In the genomic region with DNA sequence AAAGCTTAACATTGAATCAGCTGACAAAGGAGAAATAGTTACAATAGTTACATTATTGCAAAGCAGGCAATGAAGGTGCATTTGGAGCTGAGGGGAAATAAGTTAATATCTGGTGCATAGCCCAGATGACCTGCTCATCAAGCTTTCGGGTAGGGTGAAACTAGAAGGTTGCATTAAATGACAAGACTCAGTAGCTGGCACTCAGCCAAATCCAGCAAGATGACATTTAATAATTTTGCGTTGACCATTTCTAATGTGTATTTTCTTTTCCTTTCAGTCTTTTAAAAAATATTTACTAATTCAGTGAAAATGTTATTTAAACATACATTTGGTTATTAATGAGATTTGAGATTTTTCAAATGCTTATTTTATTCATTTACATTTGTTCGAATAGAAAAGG, we compare ENCODE assay signal across 17 cellular contexts.
DNase-seq lines count a peak whose midpoint lies in the region; ATAC-seq and TF ChIP-seq lines count a peak whose summit lies in the region.
"Had no signal": no experiment of that assay in that cellular context is flagged by ENCODE, and none has a peak within 500 bp of the region (broad histone marks: within the 10 kb centered on the region; RNA-seq: fewer than 3 reads in every experiment).

No MANE protein-coding gene starts in this region.

- peaks cover 49% of the 10 kb centered on the region for H3K4me1 ChIP-seq in mammary epithelial cell (ENCODE audit: insufficient read depth, low read length)

- no peak overlapping the region for H2AFZ ChIP-seq in mammary epithelial cell (ENCODE audit: low read depth, low read length)

- dilution Hi-C loops in mammary epithelial cell (cut with HindIII; ENCODE audit: low sequenced_read_pairs): no loop called here

- WGBS in mammary epithelial cell (ENCODE audit: low coverage, missing lambda C conversion rate): 33% methylated on average over 3 of the region's 3 CpGs

- no TSS peak for BruUV-seq in mammary epithelial cell (replicated peaks; lab: Mats Ljungman, UMichigan)

- ATAC-seq in GM18868 (IDR thresholded peaks at IDR 0.05; ENCODE audit: unreplicated experiment): no peak
- ATAC-seq in GM21390 (IDR thresholded peaks at IDR 0.05; ENCODE audit: unreplicated experiment): no peak
- no peak for ATAC-seq in GM18858 (IDR thresholded peaks at IDR 0.05; ENCODE audit: unreplicated experiment)
- ATAC-seq in HG02884 (IDR thresholded peaks at IDR 0.05; ENCODE audit: unreplicated experiment): no peak
- ATAC-seq: naive thymus-derived CD8-positive, alpha-beta T cell had no signal

- H3K27ac ChIP-seq in AG04450 (ENCODE audit: low read depth, low read length) (peak overlapping the region; percentile 3), mammary epithelial cell (ENCODE audit: insufficient read depth, low read depth, low read length) (peak overlapping the region; percentile 97)

- H3K36me3 ChIP-seq in mammary epithelial cell (ENCODE audit: insufficient read depth, low read length): no peaks in the 10 kb centered on the region

- H3K4me2 ChIP-seq in mammary epithelial cell (ENCODE audit: insufficient read depth, low read depth, low read length): peak overlapping the region; percentile 22

- no peak for DNase-seq in AG04450 (ENCODE audit: low read depth, low spot score)
- peak; percentile 6 for DNase-seq in LHCN-M2 (ENCODE audit: low read depth)
- no peak for DNase-seq in mammary epithelial cell
- DNase-seq in myocyte (ENCODE audit: low read depth): peak; percentile 6
- DNase-seq: activated CD4-positive, alpha-beta T cell treated with anti-CD3 and anti-CD28 coated beads, Interleukin-2, amount 50 U/mL, for 48 hours; activated CD4-positive, CD25-positive, alpha-beta regulatory T cell; activated naive CD8-positive, alpha-beta T cell treated with anti-CD3 and anti-CD28 coated beads for 36 hours; CD4-positive, alpha-beta memory T cell; effector CD4-positive, alpha-beta T cell; naive thymus-derived CD8-positive, alpha-beta T cell; NCI-H2081 treated with DMSO at 0.1 percent for 48 hours; NCI-H524; substantia nigra had no signal

- H3K27me3 ChIP-seq in AG04450 (ENCODE audit: control insufficient read depth, insufficient read depth, low read length): no peaks in the 10 kb centered on the region
- H3K27me3 ChIP-seq in mammary epithelial cell (ENCODE audit: insufficient read depth, low read length): no peaks in the 10 kb centered on the region

- in situ Hi-C loops in mammary epithelial cell (cut with MboI; ENCODE audit: low sequenced_read_pairs in 2 of 2): no loop called here

- H3K9me3 ChIP-seq in AG04450 (ENCODE audit: control insufficient read depth, insufficient read depth, low read length) (peaks cover 3% of the 10 kb centered on the region; the same call in 1 of the 2 replicates), mammary epithelial cell (replicated peaks; ENCODE audit: insufficient read depth, low read length) (peaks cover 8% of the 10 kb centered on the region)

- POLR2A ChIA-PET in AG04450 (lab: Yijun Ruan, JAX): interaction anchor here (0.6 kb wide), 1 partner anchor 698 kb away, joined by 4 read pairs; no protein-coding TSS in a partner anchor

- intact Hi-C loops in mammary epithelial cell (cut with micrococcal nuclease): no loop called here

- TF ChIP-seq CTCF in AG04450 (IDR thresholded peaks at IDR 0.05; ENCODE audit: low read depth, low read length) (no peak), mammary epithelial cell (conservative IDR thresholded peaks at IDR 0.05 in 1 of 2, IDR thresholded peaks at IDR 0.05 in 1 of 2; ENCODE audit: extremely low read depth in 1 of 2, insufficient read depth in 1 of 2, low read depth in 1 of 2, low read length in 2 of 2) (no peak)

- no peaks in the 10 kb centered on the region for H3K79me2 ChIP-seq in mammary epithelial cell (ENCODE audit: insufficient read depth, low read length)

- peak overlapping the region; percentile 21 for H3K9ac ChIP-seq in mammary epithelial cell (ENCODE audit: insufficient read depth, low read length)

- no peaks in the 10 kb centered on the region for H4K20me1 ChIP-seq in mammary epithelial cell (ENCODE audit: insufficient read depth, low read length)

- CTCF ChIA-PET in AG04450 (lab: Charles Lee): no interaction called here
- CTCF ChIA-PET in mammary epithelial cell (lab: Charles Lee; ENCODE audit: low non-redundant PET): interaction anchor here (0.7 to 0.9 kb wide), 3 partner anchors 93 to 1269 kb away, joined by 3 to 18 read pairs (median 4); no protein-coding TSS in a partner anchor

- H3K4me3 ChIP-seq in AG04450 (ENCODE audit: low read depth, low read length): no peak overlapping the region
- no peak overlapping the region for H3K4me3 ChIP-seq in mammary epithelial cell (replicated peaks in 1 of 3; ENCODE audit: insufficient read depth in 1 of 3, low read depth in 2 of 3, low read length in 3 of 3)

Comparison
In these comparisons a context has a peak if more than half of its experiments do, and no peak if none do; other contexts are left out.
1. DNase-seq: peak in LHCN-M2 (single experiment) and myocyte (single experiment); none in AG04450 (single experiment) and mammary epithelial cell (single experiment).